ENCODE assay signal across 12 cellular contexts in the genomic region with DNA sequence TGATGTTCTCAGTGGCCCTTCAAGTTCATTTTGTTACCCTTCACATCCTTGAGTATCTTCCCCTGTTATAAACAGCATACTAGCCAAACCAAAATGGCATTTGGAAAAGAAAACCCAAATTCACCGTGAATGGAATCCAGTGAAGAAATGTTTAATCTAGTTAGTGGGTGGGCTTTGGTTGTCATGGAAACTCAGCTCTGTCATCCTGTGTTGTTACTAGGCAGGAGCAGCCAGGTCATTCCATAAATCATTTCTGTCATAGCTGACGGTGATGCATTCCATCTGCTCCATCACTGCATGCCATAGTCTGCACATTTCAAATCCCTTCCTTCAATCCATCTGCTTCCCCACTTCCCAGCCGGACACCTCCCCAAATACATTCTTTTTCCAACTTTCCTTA.
DNase-seq lines count a peak whose midpoint lies in the region; ATAC-seq, FAIRE-seq and TF ChIP-seq lines count a peak whose summit lies in the region.
"Had no signal": no experiment of that assay in that cellular context is flagged by ENCODE, and none has a peak within 500 bp of the region (broad histone marks: within the 10 kb centered on the region; RNA-seq: fewer than 3 reads in every experiment).

No MANE protein-coding gene starts in this region.

- intact Hi-C loops in right cardiac atrium (cut with DNase I): no loop called here

- CTCF ChIA-PET in A549 (lab: Yijun Ruan, JAX): interaction anchor here (1.2 kb wide), 1 partner anchor 89 kb away, joined by 3 read pairs; no protein-coding TSS in a partner anchor

- H3K9me3 ChIP-seq in A549: no peaks in the 10 kb centered on the region
- no peaks in the 10 kb centered on the region for H3K9me3 ChIP-seq in RWPE2 (ENCODE audit: severe bottlenecking)
- H3K9me3 ChIP-seq in right cardiac atrium (ENCODE audit: control insufficient read depth, low read length): no peaks in the 10 kb centered on the region
- H3K9me3 ChIP-seq: tibial artery had no signal

- no peaks in the 10 kb centered on the region for H3K27me3 ChIP-seq in RWPE2 (ENCODE audit: insufficient read depth, poor library complexity, severe bottlenecking)
- H3K27me3 ChIP-seq in foreskin keratinocyte: no peaks in the 10 kb centered on the region
- no peaks in the 10 kb centered on the region for H3K27me3 ChIP-seq in right cardiac atrium (ENCODE audit: control insufficient read depth, insufficient read depth)
- H3K27me3 ChIP-seq: tibial artery had no signal

- FAIRE-seq in A549 (lab: Jason Lieb, UNC): no peak

- WGBS in A549 (ENCODE audit: missing lambda C conversion rate): 60% methylated on average over 3 of the region's 3 CpGs
- WGBS in right cardiac atrium: 67% methylated on average over 3 of the region's 3 CpGs

- no peak for TF ChIP-seq RAD21 in A549 (conservative IDR thresholded peaks at IDR 0.05 in 1 of 2, IDR thresholded peaks at IDR 0.05 in 1 of 2)

- no peak for TF ChIP-seq POLR2A in A549 (IDR thresholded peaks at IDR 0.05; ENCODE audit: low read length)

- H3K4me3 ChIP-seq in A549 (no peak overlapping the region), RWPE2 (ENCODE audit: severe bottlenecking) (no peak overlapping the region), right cardiac atrium (ENCODE audit: low read length) (no peak overlapping the region)
- H3K4me3 ChIP-seq: tibial artery had no signal

- peaks cover 51% of the 10 kb centered on the region for H3K36me3 ChIP-seq in RWPE2 (ENCODE audit: low read depth)

- DNase-seq in A549 (ENCODE audit: low read depth in 1 of 2, low spot score in 1 of 2) (peak in 1 of 2 experiments; percentile 68), HK-2 (ENCODE audit: unreplicated experiment) (peak; percentile 17), RWPE2 (ENCODE audit: low spot score) (no peak), foreskin keratinocyte (peak in 1 of 2 donors; percentile 66), pons (ENCODE audit: low spot score) (no peak), GOT3 (lab: John Stamatoyannopoulos, UW) (no peak), right cardiac atrium (no peak)
- DNase-seq in NK-92 treated with Interleukin-12 subunit alpha and Interleukin-12 subunit beta, amount 100 ng/mL, for 24 hours (lab: John Stamatoyannopoulos, UW): no peak
- DNase-seq: activated T-cell treated with anti-CD3 and anti-CD28 coated beads, Interleukin-2, amount 50 U/mL, for 1 hour; effector CD4-positive, alpha-beta T cell; stimulated activated CD4-positive, alpha-beta T cell treated with anti-CD3 and anti-CD28 coated beads, Interleukin-1b, Interleukin-23, amount 100 ng/mL, for 48 hours; tibial artery had no signal

- TF ChIP-seq CTCF in A549 (IDR thresholded peaks at IDR 0.05) (no peak), RWPE2 (IDR thresholded peaks at IDR 0.05; ENCODE audit: poor library complexity, severe bottlenecking) (no peak), foreskin keratinocyte (conservative IDR thresholded peaks at IDR 0.05) (no peak)

- H3K4me1 ChIP-seq in A549: 0 out of 3 replicates have a peak, but pooled peaks cover 3% of the 10 kb centered on the region
- no peaks in the 10 kb centered on the region for H3K4me1 ChIP-seq in RWPE2 (ENCODE audit: insufficient read depth, poor library complexity, severe bottlenecking)
- H3K4me1 ChIP-seq in foreskin keratinocyte: no peaks in the 10 kb centered on the region
- no peaks in the 10 kb centered on the region for H3K4me1 ChIP-seq in right cardiac atrium (ENCODE audit: control insufficient read depth, insufficient read depth, low read length)
- H3K4me1 ChIP-seq: tibial artery had no signal

- H3K4me2 ChIP-seq in A549: no peak overlapping the region

- POLR2A ChIA-PET in A549 (lab: Yijun Ruan, JAX): no interaction called here

- H3K27ac ChIP-seq in A549 (no peak overlapping the region), RWPE2 (ENCODE audit: poor library complexity, severe bottlenecking) (no peak overlapping the region), foreskin keratinocyte (no peak overlapping the region), right cardiac atrium (ENCODE audit: low read length) (no peak overlapping the region)
- H3K27ac ChIP-seq: tibial artery had no signal

- ATAC-seq in A549: peak in 1 of 2 experiments; percentile 77; a peak in 3 of 6 replicates
- ATAC-seq in RWPE2 (ENCODE audit: low read depth): peak; percentile 66
- peak; percentile 48 for ATAC-seq in foreskin keratinocyte
- ATAC-seq in right cardiac atrium: no peak

- TF ChIP-seq EP300 in A549 (IDR thresholded peaks at IDR 0.05): no peak

TF ChIP-seq in A549, 52 proteins besides CTCF, POLR2A, EP300 and RAD21:
- TF ChIP-seq PHF8 (IDR thresholded peaks at IDR 0.05; ENCODE audit: borderline replicate concordance, low read depth): no peak
- TF ChIP-seq HOXB5 (CRISPR knock-in tag; IDR thresholded peaks at IDR 0.05): 0 out of 2 replicates have a peak, but pooled peaks have one; percentile 26
TF ChIP-seq in A549: peak in this region for 1.

Comparison
In these comparisons a context has a peak if more than half of its experiments do, and no peak if none do; other contexts are left out.
1. ATAC-seq: peak in RWPE2 (single experiment) and foreskin keratinocyte (single experiment); none in right cardiac atrium (0 of 2).